8 cellular contexts compared by ENCODE assay signal in genomic region chr2:46097714-46098480, GRCh38.
DNase-seq lines count a peak whose midpoint lies in the region; ATAC-seq and TF ChIP-seq lines count a peak whose summit lies in the region.

No MANE protein-coding gene starts in this region.

- no peak overlapping the region for H3K4me3 ChIP-seq in CD8-positive, alpha-beta T cell (ENCODE audit: low read depth, low read length)

- no peak overlapping the region for H3K27ac ChIP-seq in CD8-positive, alpha-beta T cell (ENCODE audit: low read depth, low read length)

- no peak overlapping the region for H3K4me3 Mint-ChIP-seq in CD8-positive, alpha-beta T cell

- H3K4me1 ChIP-seq in CD8-positive, alpha-beta T cell (ENCODE audit: insufficient read depth, low read length): no peaks in the 10 kb centered on the region

- no peaks in the 10 kb centered on the region for H3K4me1 Mint-ChIP-seq in CD8-positive, alpha-beta T cell (ENCODE audit: low read depth)

- no peaks in the 10 kb centered on the region for H3K36me3 ChIP-seq in CD8-positive, alpha-beta T cell (ENCODE audit: insufficient read depth, low read length)

- ATAC-seq in SK-N-SH treated with all-trans-retinoic acid at 6 μM for 48 hours: peak; percentile 97
- ATAC-seq in GM19455 (IDR thresholded peaks at IDR 0.05; ENCODE audit: unreplicated experiment): no peak
- ATAC-seq in CD8-positive, alpha-beta T cell: no peak

- TF ChIP-seq CTCF in CD8-positive, alpha-beta T cell (IDR thresholded peaks at IDR 0.05): no peak
- TF ChIP-seq CTCF in GM20000 (IDR thresholded peaks at IDR 0.05; ENCODE audit: extremely low read depth, missing control alignments): no peak

- POLR2A ChIA-PET in CD8-positive, alpha-beta T cell (lab: Charles Lee): interaction anchor here (0.6 kb wide), 1 partner anchor 269 kb away, joined by 3 read pairs; no protein-coding TSS in a partner anchor

- H3K9me3 ChIP-seq in CD8-positive, alpha-beta T cell (ENCODE audit: low read length): no peaks in the 10 kb centered on the region

- peaks cover 9% of the 10 kb centered on the region for H3K36me3 Mint-ChIP-seq in CD8-positive, alpha-beta T cell

- peaks cover 2% of the 10 kb centered on the region for H3K9me3 Mint-ChIP-seq in CD8-positive, alpha-beta T cell

- no peaks in the 10 kb centered on the region for H3K27me3 Mint-ChIP-seq in CD8-positive, alpha-beta T cell (ENCODE audit: low read depth)

- H3K27ac Mint-ChIP-seq in CD8-positive, alpha-beta T cell: no peak overlapping the region

- no peaks in the 10 kb centered on the region for H3K27me3 ChIP-seq in CD8-positive, alpha-beta T cell (ENCODE audit: insufficient read depth, low read length)

- CTCF ChIA-PET in CD8-positive, alpha-beta T cell (lab: Charles Lee): no interaction called here

- DNase-seq in GM04503 (ENCODE audit: low read depth) (peak; percentile 94), foreskin melanocyte (peak; percentile 84), renal cortical epithelial cell (ENCODE audit: low read depth) (peak; percentile 98), NCI-H2107 treated with DMSO at 0.1 percent for 48 hours (lab: John Stamatoyannopoulos, UW; ENCODE audit: unreplicated experiment) (no peak), GM20000 (ENCODE audit: low spot score) (no peak)
- DNase-seq in CD8-positive, alpha-beta T cell: no peak

- intact Hi-C loops in CD8-positive, alpha-beta T cell (cut with DNase I, micrococcal nuclease): no loop called here

TF ChIP-seq in SK-N-SH treated with all-trans-retinoic acid at 6 μM for 48 hours, 23 proteins besides CTCF, POLR2A, EP300 and RAD21:
- TF ChIP-seq ARNTL (CRISPR knock-in tag; IDR thresholded peaks at IDR 0.05; ENCODE audit: borderline replicate concordance, low read depth) (no peak), ISL1 (CRISPR knock-in tag; IDR thresholded peaks at IDR 0.05) (peak; percentile 40; the same call in 1 of the 2 replicates), PATZ1 (CRISPR knock-in tag; IDR thresholded peaks at IDR 0.05; ENCODE audit: borderline replicate concordance) (no peak), CSRNP3 (CRISPR knock-in tag; IDR thresholded peaks at IDR 0.05) (no peak), ZNF565 (CRISPR knock-in tag; conservative IDR thresholded peaks at IDR 0.05; ENCODE audit: low read depth) (no peak), ZFP3 (CRISPR knock-in tag; IDR thresholded peaks at IDR 0.05) (0 out of 2 replicates have a peak, but pooled peaks have one; percentile 12), TCF4 (CRISPR knock-in tag; IDR thresholded peaks at IDR 0.05; ENCODE audit: borderline replicate concordance) (no peak), PPARA (CRISPR knock-in tag; IDR thresholded peaks at IDR 0.05; ENCODE audit: borderline replicate concordance) (no peak)

Comparison
In these comparisons a context has a peak if more than half of its experiments do, and no peak if none do; other contexts are left out.
1. DNase-seq: peak in GM04503 (single experiment), foreskin melanocyte (single experiment) and renal cortical epithelial cell (single experiment); none in CD8-positive, alpha-beta T cell (0 of 7), NCI-H2107 treated with DMSO at 0.1 percent for 48 hours (single experiment) and GM20000 (single experiment).